In genomic region chr15:75025102-75025501, GRCh38 we compare ENCODE assay signal across 12 cellular contexts. TPM values are rescaled to one million over a fixed set of nuclear protein-coding genes. Genes with fewer than 3 reads are reported as not detected.
DNase-seq lines count a peak whose midpoint lies in the region; ATAC-seq and TF ChIP-seq lines count a peak whose summit lies in the region.
"Had no signal": no experiment of that assay in that cellular context is flagged by ENCODE, and none has a peak within 500 bp of the region (broad histone marks: within the 10 kb centered on the region; RNA-seq: fewer than 3 reads in every experiment).

No MANE protein-coding gene starts in this region.

- H3K4me3 ChIP-seq in DOHH2 (ENCODE audit: low read length) (peak overlapping the region; percentile 87), RWPE2 (ENCODE audit: severe bottlenecking) (no peak overlapping the region), psoas muscle (no peak overlapping the region)

- CTCF ChIA-PET in HEK293T (lab: Yijun Ruan, JAX) = no interaction called here

- no peak overlapping the region for H3K27ac ChIP-seq in DOHH2 (ENCODE audit: low read depth, low read length)
- H3K27ac ChIP-seq in RWPE2 (ENCODE audit: poor library complexity, severe bottlenecking) = peak overlapping the region; percentile 0
- H3K27ac ChIP-seq in psoas muscle = no peak overlapping the region
- H3K27ac ChIP-seq: coronary artery had no signal

- TF ChIP-seq CTCF in DOHH2 (IDR thresholded peaks at IDR 0.05; ENCODE audit: low read depth, low read length, poor library complexity, severe bottlenecking) = no peak
- TF ChIP-seq CTCF in RWPE2 (IDR thresholded peaks at IDR 0.05; ENCODE audit: poor library complexity, severe bottlenecking) = no peak
- TF ChIP-seq CTCF in psoas muscle (IDR thresholded peaks at IDR 0.05) = no peak

- peaks cover 34% of the 10 kb centered on the region for H3K79me2 ChIP-seq in DOHH2 (ENCODE audit: control insufficient read depth, low read length)

- ATAC-seq in RWPE2 (ENCODE audit: low read depth) (no peak), psoas muscle (no peak), GM19035 (IDR thresholded peaks at IDR 0.05; ENCODE audit: unreplicated experiment) (no peak), GM19467 (IDR thresholded peaks at IDR 0.05; ENCODE audit: unreplicated experiment) (no peak)
- ATAC-seq: heart right ventricle had no signal

- H3K9me3 ChIP-seq in DOHH2 (ENCODE audit: control insufficient read depth, insufficient read depth, low read length) = no peaks in the 10 kb centered on the region
- no peaks in the 10 kb centered on the region for H3K9me3 ChIP-seq in RWPE2 (ENCODE audit: severe bottlenecking)
- no peaks in the 10 kb centered on the region for H3K9me3 ChIP-seq in psoas muscle
- H3K9me3 ChIP-seq: heart right ventricle, stomach had no signal

- H3K4me1 ChIP-seq in DOHH2 (ENCODE audit: control insufficient read depth, low read length) (peaks cover 45% of the 10 kb centered on the region), RWPE2 (ENCODE audit: insufficient read depth, poor library complexity, severe bottlenecking) (peaks cover 15% of the 10 kb centered on the region), psoas muscle (peaks cover 21% of the 10 kb centered on the region)

- intact Hi-C loops in psoas muscle (cut with DNase I) = loop anchor here in 1 of 2 donors (10.0 kb wide), 1 partner anchor 280 kb away; no protein-coding TSS in a partner anchor

- no peaks in the 10 kb centered on the region for H3K27me3 ChIP-seq in DOHH2 (ENCODE audit: control insufficient read depth, low read length)
- H3K27me3 ChIP-seq in RWPE2 (ENCODE audit: insufficient read depth, poor library complexity, severe bottlenecking) = no peaks in the 10 kb centered on the region
- H3K27me3 ChIP-seq in psoas muscle (ENCODE audit: insufficient read depth in 3 of 3, low read length in 2 of 3) = no peaks in the 10 kb centered on the region
- H3K27me3 ChIP-seq: heart right ventricle, stomach had no signal

- H3K36me3 ChIP-seq in DOHH2 (ENCODE audit: control insufficient read depth, low read length) (peaks cover 21% of the 10 kb centered on the region), RWPE2 (ENCODE audit: low read depth) (0 out of 2 replicates have a peak, but pooled peaks cover 1% of the 10 kb centered on the region), psoas muscle (ENCODE audit: insufficient read depth in 1 of 2, low read depth in 1 of 2) (peaks cover 0 to 12% of the 10 kb centered on the region in 2 donors)

- POLR2A ChIA-PET in HEK293T (lab: Yijun Ruan, JAX) = interaction anchor here (0.7 to 4.6 kb wide), 6 partner anchors 10 to 177 kb away, joined by 3 to 36 read pairs (median 6); partner anchors contain the start of genes C15orf39, RPP25 and SCAMP5

- 0 out of 2 replicates have a peak, but pooled peaks cover 6% of the 10 kb centered on the region for H4K20me1 ChIP-seq in DOHH2 (ENCODE audit: control insufficient read depth, insufficient read depth, low read depth, low read length)

- H3F3A ChIP-seq in DOHH2 (ENCODE audit: control insufficient read depth, insufficient read depth) = 0 out of 2 replicates have a peak, but pooled peaks cover 3% of the 10 kb centered on the region

- no peaks in the 10 kb centered on the region for H3K9me2 ChIP-seq in DOHH2 (replicated peaks; ENCODE audit: control insufficient read depth, low read length)

- peak overlapping the region; percentile 70 for H3K4me2 ChIP-seq in DOHH2 (ENCODE audit: low read length)

- WGBS in psoas muscle, 3 donors = 64 to 69% (median 66%) methylated on average over 3 of the region's 3 CpGs

- DNase-seq in Ammon's horn (ENCODE audit: low spot score) (peak; percentile 53), RWPE2 (ENCODE audit: low spot score) (no peak), globus pallidus (ENCODE audit: low spot score) (peak; percentile 33), psoas muscle (no peak), HEK293T (ENCODE audit: extremely low spot score) (no peak)
- DNase-seq: heart right ventricle, RPMI8226, stomach had no signal

TF ChIP-seq in HEK293T, 16 proteins besides CTCF, POLR2A, EP300 and RAD21:
- TF ChIP-seq TARDBP (IDR thresholded peaks at IDR 0.05) (no peak), LEF1 (IDR thresholded peaks at IDR 0.05; ENCODE audit: borderline replicate concordance) (no peak), ZNF384 (IDR thresholded peaks at IDR 0.05) (no peak), PKNOX1 (IDR thresholded peaks at IDR 0.05) (no peak), ARNT (IDR thresholded peaks at IDR 0.05) (no peak), SUZ12 (IDR thresholded peaks at IDR 0.05) (no peak), FOXA1 (IDR thresholded peaks at IDR 0.05) (no peak), FOXK2 (IDR thresholded peaks at IDR 0.05) (no peak)
TF ChIP-seq in HEK293T: peak in this region for 0.

RNA-seq across cellular contexts. Expression of gene PPCDC, which starts 1.7 kb away (rescaled TPM):
- total RNA-seq in psoas muscle = 10 to 100 TPM in 1 of 4 donors, 1 to 10 TPM in 3; 2.4 to 11.7 (median 4.9) TPM
- 10 to 100 TPM; 13.9 to 26.1 (median 24.3) TPM for polyA plus RNA-seq in psoas muscle

RNA-seq across cellular contexts. Expression of gene SCAMP5, which starts 29.7 kb away (rescaled TPM):
- 1 to 10 TPM in 1 of 4 donors, under 1 TPM in 2, not detected in 1; 0.23 to 6.3 (median 0.97) TPM for total RNA-seq in psoas muscle
- polyA plus RNA-seq in psoas muscle = 1 to 10 TPM in 1 of 3 donors, under 1 TPM in 2; 0.03 to 2.1 (median 0.16) TPM

Comparison
In these comparisons a context has a peak if more than half of its experiments do, and no peak if none do; other contexts are left out.
1. DNase-seq: peak in Ammon's horn (single experiment) and globus pallidus (single experiment); none in RWPE2 (single experiment), psoas muscle (0 of 2) and HEK293T (single experiment).